In genomic region chr9:13128266-13128825, GRCh38 we compare ENCODE assay signal across 25 cellular contexts.
"Had no signal": no experiment of that assay in that cellular context is flagged by ENCODE, and none has a peak within 500 bp of the region (broad histone marks: within the 10 kb centered on the region; RNA-seq: fewer than 3 reads in every experiment).

No MANE protein-coding gene starts in this region.

- DNase-seq: activated CD4-positive, alpha-beta T cell treated with anti-CD3 and anti-CD28 coated beads for 4 hours; activated CD4-positive, alpha-beta T cell treated with anti-CD3 and anti-CD28 coated beads, Interleukin-2, amount 50 U/mL, for 48 hours; activated CD4-positive, CD25-positive, alpha-beta regulatory T cell; activated CD8-positive, alpha-beta memory T cell treated with anti-CD3 and anti-CD28 coated beads, Interleukin-2, amount 50 U/mL, for 48 hours; activated effector memory CD4-positive, alpha-beta T cell treated with Interleukin-2 at 50 U/mL for 16 hours; activated naive CD4-positive, alpha-beta T cell treated with anti-CD3 and anti-CD28 coated beads for 36 hours; activated naive CD8-positive, alpha-beta T cell treated with anti-CD3 and anti-CD28 coated beads, Interleukin-2, amount 10 ng/mL, durations not matched to agents 7 days and 5 days; activated T-cell treated with anti-CD3 and anti-CD28 coated beads, Interleukin-2, amount 50 U/mL, for 4 hours; anterior cingulate cortex; body of pancreas; cortex of kidney; erythroblast; kidney; lower lobe of right lung; naive thymus-derived CD8-positive, alpha-beta T cell; retina; stimulated activated CD4-positive, alpha-beta T cell treated with anti-CD3 and anti-CD28 coated beads, Interleukin-2, amount 100 ng/mL, for 48 hours; stimulated activated CD8-positive, alpha-beta memory T cell treated with anti-CD3 and anti-CD28 coated beads, Interleukin-4, amount 100 ng/mL, for 48 hours; stimulated activated naive B cell treated with anti-CD40 and anti-IgM and Interleukin-4, amounts not matched to agents 10 μg/mL and 1 μg/mL and 100 μg/mL, for 72 hours; testis; upper lobe of right lung had no signal

- H3K4me1 Mint-ChIP-seq: activated naive CD8-positive, alpha-beta T cell treated with anti-CD3 and anti-CD28 coated beads, Interleukin-2, amount 10 ng/mL, durations not matched to agents 7 days and 5 days; naive thymus-derived CD8-positive, alpha-beta T cell; stimulated activated naive B cell treated with anti-CD40 and anti-IgM and Interleukin-4, amounts not matched to agents 10 μg/mL and 1 μg/mL and 100 μg/mL, for 72 hours had no signal

- H3K36me3 Mint-ChIP-seq: activated naive CD8-positive, alpha-beta T cell treated with anti-CD3 and anti-CD28 coated beads, Interleukin-2, amount 10 ng/mL, durations not matched to agents 7 days and 5 days; naive thymus-derived CD8-positive, alpha-beta T cell; stimulated activated naive B cell treated with anti-CD40 and anti-IgM and Interleukin-4, amounts not matched to agents 10 μg/mL and 1 μg/mL and 100 μg/mL, for 72 hours had no signal

- ATAC-seq: activated T-cell treated with anti-CD3 and anti-CD28 coated beads, Interleukin-2, amount 50 U/mL, for 4 hours; body of pancreas; left lobe of liver; lower lobe of right lung; naive thymus-derived CD8-positive, alpha-beta T cell; stimulated activated naive B cell treated with anti-CD40 and anti-IgM and Interleukin-4, amounts not matched to agents 10 μg/mL and 1 μg/mL and 100 μg/mL, for 72 hours; upper lobe of right lung had no signal

- H3K27me3 ChIP-seq: body of pancreas, cardiac muscle cell, testis, upper lobe of right lung had no signal

- H3K9me3 ChIP-seq: body of pancreas, lower lobe of right lung, testis, upper lobe of right lung had no signal

- H3K4me1 ChIP-seq: body of pancreas, lower lobe of right lung, testis, upper lobe of right lung had no signal

- H3K4me3 Mint-ChIP-seq: activated naive CD4-positive, alpha-beta T cell treated with anti-CD3 and anti-CD28 coated beads for 36 hours; activated naive CD8-positive, alpha-beta T cell treated with anti-CD3 and anti-CD28 coated beads, Interleukin-2, amount 10 ng/mL, durations not matched to agents 7 days and 5 days; activated T-cell treated with anti-CD3 and anti-CD28 coated beads, Interleukin-2, amount 50 U/mL, for 4 hours; naive thymus-derived CD8-positive, alpha-beta T cell; stimulated activated naive B cell treated with anti-CD40 and anti-IgM and Interleukin-4, amounts not matched to agents 10 μg/mL and 1 μg/mL and 100 μg/mL, for 72 hours; T-helper 1 cell treated with Interleukin-12 subunit alpha and Interleukin-12 subunit beta and Interleukin-4 antibody, amounts not matched to agents 30 μg/mL and 1 μg/mL, for 36 hours had no signal

- H3K27ac ChIP-seq: body of pancreas, cardiac muscle cell, lower lobe of right lung, testis, upper lobe of right lung had no signal

- H3K4me3 ChIP-seq: body of pancreas, cardiac muscle cell, lower lobe of right lung, testis, upper lobe of right lung had no signal

- H3K9me3 Mint-ChIP-seq: activated naive CD8-positive, alpha-beta T cell treated with anti-CD3 and anti-CD28 coated beads, Interleukin-2, amount 10 ng/mL, durations not matched to agents 7 days and 5 days had no signal

- H3K27ac Mint-ChIP-seq: activated naive CD4-positive, alpha-beta T cell treated with anti-CD3 and anti-CD28 coated beads for 36 hours; activated naive CD8-positive, alpha-beta T cell treated with anti-CD3 and anti-CD28 coated beads, Interleukin-2, amount 10 ng/mL, durations not matched to agents 7 days and 5 days; naive thymus-derived CD8-positive, alpha-beta T cell; progenitor cell of endocrine pancreas; stimulated activated naive B cell treated with anti-CD40 and anti-IgM and Interleukin-4, amounts not matched to agents 10 μg/mL and 1 μg/mL and 100 μg/mL, for 72 hours; T-helper 1 cell treated with Interleukin-12 subunit alpha and Interleukin-12 subunit beta and Interleukin-4 antibody, amounts not matched to agents 30 μg/mL and 1 μg/mL, for 36 hours had no signal

- H3K27me3 Mint-ChIP-seq: activated naive CD8-positive, alpha-beta T cell treated with anti-CD3 and anti-CD28 coated beads, Interleukin-2, amount 10 ng/mL, durations not matched to agents 7 days and 5 days; naive thymus-derived CD8-positive, alpha-beta T cell; progenitor cell of endocrine pancreas; stimulated activated naive B cell treated with anti-CD40 and anti-IgM and Interleukin-4, amounts not matched to agents 10 μg/mL and 1 μg/mL and 100 μg/mL, for 72 hours had no signal
